ENCODE assay signal across 1 cellular context in the genomic region with DNA sequence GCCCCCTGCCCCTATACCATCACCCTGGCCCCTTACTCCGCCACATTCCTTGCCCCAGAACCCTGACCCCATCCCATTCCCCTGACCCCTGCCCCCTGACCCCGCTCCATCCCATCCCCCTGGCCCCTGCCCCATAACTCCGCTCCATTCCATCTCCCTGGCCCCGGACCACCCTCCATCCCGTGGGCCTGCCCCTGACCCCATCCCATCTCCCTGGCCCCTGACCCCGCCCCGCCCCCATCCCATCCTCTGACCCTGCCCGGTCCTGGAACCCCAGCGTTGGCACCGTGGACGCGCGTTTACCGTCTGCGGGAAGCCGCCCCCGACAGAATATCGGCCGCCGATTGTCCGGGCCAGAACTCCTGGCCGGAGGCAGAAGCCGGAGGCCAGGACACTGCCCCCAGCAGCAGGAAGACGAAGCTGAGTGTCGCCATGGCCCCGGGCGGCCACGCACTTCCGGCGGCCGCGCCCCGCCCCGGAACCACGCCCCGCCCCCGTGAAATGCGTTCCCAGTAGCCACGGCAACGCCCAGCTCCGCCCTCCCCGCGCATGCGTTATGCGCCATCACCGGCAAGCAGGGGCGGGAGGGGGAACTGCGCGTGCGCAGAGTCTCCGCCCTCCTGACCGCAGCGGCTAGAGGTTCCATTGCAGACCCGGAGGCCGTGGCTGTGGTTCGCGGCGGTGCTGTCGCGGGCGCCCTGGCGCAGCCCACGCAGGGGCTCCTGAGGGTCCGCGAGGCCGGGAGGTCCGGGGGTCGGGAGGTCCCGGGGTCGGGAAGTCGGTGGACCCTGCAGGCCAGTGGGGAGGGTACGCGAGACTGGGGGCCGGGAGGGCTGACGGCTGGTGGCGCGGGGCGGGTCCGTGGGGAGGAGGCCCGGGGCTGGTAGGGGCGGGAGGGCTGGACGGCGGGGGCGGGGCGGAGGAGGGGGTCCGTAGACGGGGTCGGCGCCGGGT.
TF ChIP-seq lines count a peak whose summit lies in the region.

A gene with protein sequence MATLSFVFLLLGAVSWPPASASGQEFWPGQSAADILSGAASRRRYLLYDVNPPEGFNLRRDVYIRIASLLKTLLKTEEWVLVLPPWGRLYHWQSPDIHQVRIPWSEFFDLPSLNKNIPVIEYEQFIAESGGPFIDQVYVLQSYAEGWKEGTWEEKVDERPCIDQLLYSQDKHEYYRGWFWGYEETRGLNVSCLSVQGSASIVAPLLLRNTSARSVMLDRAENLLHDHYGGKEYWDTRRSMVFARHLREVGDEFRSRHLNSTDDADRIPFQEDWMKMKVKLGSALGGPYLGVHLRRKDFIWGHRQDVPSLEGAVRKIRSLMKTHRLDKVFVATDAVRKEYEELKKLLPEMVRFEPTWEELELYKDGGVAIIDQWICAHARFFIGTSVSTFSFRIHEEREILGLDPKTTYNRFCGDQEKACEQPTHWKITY (minus strand): TSS at position 458 of the 954 bp plus-strand sequence. CDS start 24 bp downstream, at position 434.

TF ChIP-seq in HepG2, 621 proteins besides CTCF, POLR2A, EP300 and RAD21 (continued from another document and continues in another):
- TF ChIP-seq, protein P1, sequence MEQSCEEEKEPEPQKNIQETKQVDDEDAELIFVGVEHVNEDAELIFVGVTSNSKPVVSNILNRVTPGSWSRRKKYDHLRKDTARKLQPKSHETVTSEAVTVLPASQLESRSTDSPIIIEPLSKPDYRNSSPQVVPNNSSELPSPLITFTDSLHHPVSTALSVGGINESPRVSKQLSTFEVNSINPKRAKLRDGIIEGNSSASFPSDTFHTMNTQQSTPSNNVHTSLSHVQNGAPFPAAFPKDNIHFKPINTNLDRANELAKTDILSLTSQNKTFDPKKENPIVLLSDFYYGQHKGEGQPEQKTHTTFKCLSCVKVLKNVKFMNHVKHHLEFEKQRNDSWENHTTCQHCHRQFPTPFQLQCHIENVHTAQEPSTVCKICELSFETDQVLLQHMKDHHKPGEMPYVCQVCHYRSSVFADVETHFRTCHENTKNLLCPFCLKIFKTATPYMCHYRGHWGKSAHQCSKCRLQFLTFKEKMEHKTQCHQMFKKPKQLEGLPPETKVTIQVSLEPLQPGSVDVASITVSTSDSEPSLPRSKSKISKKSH (CRISPR knock-in tag; IDR thresholded peaks at IDR 0.05; ENCODE audit: borderline replicate concordance) = peak; percentile 60; the same call in 1 of the 2 replicates
- TF ChIP-seq, protein P2, sequence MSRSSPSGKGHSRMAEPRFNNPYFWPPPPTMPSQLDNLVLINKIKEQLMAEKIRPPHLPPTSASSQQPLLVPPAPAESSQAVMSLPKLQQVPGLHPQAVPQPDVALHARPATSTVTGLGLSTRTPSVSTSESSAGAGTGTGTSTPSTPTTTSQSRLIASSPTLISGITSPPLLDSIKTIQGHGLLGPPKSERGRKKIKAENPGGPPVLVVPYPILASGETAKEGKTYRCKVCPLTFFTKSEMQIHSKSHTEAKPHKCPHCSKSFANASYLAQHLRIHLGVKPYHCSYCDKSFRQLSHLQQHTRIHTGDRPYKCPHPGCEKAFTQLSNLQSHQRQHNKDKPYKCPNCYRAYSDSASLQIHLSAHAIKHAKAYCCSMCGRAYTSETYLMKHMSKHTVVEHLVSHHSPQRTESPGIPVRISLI (CRISPR knock-in tag; IDR thresholded peaks at IDR 0.05; ENCODE audit: borderline replicate concordance) = no peak
- no peak for TF ChIP-seq SMAD9 (CRISPR knock-in tag; IDR thresholded peaks at IDR 0.05)
- no peak for TF ChIP-seq TP53 (CRISPR knock-in tag; conservative IDR thresholded peaks at IDR 0.05)
- TF ChIP-seq ZSCAN9 (CRISPR knock-in tag; IDR thresholded peaks at IDR 0.05; ENCODE audit: borderline replicate concordance) = no peak
- 0 out of 2 replicates have a peak, but pooled peaks have one; percentile 69 for TF ChIP-seq SIN3B (IDR thresholded peaks at IDR 0.05; ENCODE audit: low read length)
- no peak for TF ChIP-seq CREB3 (CRISPR knock-in tag; IDR thresholded peaks at IDR 0.05)
- TF ChIP-seq, protein P3, sequence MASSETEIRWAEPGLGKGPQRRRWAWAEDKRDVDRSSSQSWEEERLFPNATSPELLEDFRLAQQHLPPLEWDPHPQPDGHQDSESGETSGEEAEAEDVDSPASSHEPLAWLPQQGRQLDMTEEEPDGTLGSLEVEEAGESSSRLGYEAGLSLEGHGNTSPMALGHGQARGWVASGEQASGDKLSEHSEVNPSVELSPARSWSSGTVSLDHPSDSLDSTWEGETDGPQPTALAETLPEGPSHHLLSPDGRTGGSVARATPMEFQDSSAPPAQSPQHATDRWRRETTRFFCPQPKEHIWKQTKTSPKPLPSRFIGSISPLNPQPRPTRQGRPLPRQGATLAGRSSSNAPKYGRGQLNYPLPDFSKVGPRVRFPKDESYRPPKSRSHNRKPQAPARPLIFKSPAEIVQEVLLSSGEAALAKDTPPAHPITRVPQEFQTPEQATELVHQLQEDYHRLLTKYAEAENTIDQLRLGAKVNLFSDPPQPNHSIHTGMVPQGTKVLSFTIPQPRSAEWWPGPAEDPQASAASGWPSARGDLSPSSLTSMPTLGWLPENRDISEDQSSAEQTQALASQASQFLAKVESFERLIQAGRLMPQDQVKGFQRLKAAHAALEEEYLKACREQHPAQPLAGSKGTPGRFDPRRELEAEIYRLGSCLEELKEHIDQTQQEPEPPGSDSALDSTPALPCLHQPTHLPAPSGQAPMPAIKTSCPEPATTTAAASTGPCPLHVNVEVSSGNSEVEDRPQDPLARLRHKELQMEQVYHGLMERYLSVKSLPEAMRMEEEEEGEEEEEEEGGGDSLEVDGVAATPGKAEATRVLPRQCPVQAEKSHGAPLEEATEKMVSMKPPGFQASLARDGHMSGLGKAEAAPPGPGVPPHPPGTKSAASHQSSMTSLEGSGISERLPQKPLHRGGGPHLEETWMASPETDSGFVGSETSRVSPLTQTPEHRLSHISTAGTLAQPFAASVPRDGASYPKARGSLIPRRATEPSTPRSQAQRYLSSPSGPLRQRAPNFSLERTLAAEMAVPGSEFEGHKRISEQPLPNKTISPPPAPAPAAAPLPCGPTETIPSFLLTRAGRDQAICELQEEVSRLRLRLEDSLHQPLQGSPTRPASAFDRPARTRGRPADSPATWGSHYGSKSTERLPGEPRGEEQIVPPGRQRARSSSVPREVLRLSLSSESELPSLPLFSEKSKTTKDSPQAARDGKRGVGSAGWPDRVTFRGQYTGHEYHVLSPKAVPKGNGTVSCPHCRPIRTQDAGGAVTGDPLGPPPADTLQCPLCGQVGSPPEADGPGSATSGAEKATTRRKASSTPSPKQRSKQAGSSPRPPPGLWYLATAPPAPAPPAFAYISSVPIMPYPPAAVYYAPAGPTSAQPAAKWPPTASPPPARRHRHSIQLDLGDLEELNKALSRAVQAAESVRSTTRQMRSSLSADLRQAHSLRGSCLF (CRISPR knock-in tag; IDR thresholded peaks at IDR 0.05; ENCODE audit: borderline replicate concordance) = no peak
- TF ChIP-seq PLRG1 (conservative IDR thresholded peaks at IDR 0.05) = no peak
- no peak for TF ChIP-seq ZNF33A (CRISPR knock-in tag; IDR thresholded peaks at IDR 0.05; ENCODE audit: borderline replicate concordance)
- TF ChIP-seq, protein P4, sequence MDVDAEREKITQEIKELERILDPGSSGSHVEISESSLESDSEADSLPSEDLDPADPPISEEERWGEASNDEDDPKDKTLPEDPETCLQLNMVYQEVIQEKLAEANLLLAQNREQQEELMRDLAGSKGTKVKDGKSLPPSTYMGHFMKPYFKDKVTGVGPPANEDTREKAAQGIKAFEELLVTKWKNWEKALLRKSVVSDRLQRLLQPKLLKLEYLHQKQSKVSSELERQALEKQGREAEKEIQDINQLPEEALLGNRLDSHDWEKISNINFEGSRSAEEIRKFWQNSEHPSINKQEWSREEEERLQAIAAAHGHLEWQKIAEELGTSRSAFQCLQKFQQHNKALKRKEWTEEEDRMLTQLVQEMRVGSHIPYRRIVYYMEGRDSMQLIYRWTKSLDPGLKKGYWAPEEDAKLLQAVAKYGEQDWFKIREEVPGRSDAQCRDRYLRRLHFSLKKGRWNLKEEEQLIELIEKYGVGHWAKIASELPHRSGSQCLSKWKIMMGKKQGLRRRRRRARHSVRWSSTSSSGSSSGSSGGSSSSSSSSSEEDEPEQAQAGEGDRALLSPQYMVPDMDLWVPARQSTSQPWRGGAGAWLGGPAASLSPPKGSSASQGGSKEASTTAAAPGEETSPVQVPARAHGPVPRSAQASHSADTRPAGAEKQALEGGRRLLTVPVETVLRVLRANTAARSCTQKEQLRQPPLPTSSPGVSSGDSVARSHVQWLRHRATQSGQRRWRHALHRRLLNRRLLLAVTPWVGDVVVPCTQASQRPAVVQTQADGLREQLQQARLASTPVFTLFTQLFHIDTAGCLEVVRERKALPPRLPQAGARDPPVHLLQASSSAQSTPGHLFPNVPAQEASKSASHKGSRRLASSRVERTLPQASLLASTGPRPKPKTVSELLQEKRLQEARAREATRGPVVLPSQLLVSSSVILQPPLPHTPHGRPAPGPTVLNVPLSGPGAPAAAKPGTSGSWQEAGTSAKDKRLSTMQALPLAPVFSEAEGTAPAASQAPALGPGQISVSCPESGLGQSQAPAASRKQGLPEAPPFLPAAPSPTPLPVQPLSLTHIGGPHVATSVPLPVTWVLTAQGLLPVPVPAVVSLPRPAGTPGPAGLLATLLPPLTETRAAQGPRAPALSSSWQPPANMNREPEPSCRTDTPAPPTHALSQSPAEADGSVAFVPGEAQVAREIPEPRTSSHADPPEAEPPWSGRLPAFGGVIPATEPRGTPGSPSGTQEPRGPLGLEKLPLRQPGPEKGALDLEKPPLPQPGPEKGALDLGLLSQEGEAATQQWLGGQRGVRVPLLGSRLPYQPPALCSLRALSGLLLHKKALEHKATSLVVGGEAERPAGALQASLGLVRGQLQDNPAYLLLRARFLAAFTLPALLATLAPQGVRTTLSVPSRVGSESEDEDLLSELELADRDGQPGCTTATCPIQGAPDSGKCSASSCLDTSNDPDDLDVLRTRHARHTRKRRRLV (CRISPR knock-in tag; IDR thresholded peaks at IDR 0.05) = 0 out of 2 replicates have a peak, but pooled peaks have one; percentile 42
- TF ChIP-seq POLR2AphosphoS2 (IDR thresholded peaks at IDR 0.05; ENCODE audit: low read depth, low read length) = no peak
- no peak for TF ChIP-seq JDP2 (CRISPR knock-in tag; IDR thresholded peaks at IDR 0.05; ENCODE audit: borderline replicate concordance)
- no peak for TF ChIP-seq HES4 (CRISPR knock-in tag; IDR thresholded peaks at IDR 0.05; ENCODE audit: borderline replicate concordance)
- TF ChIP-seq ZIK1 (CRISPR knock-in tag; IDR thresholded peaks at IDR 0.05; ENCODE audit: borderline replicate concordance, low read depth) = no peak
- TF ChIP-seq KDM2A (CRISPR knock-in tag; IDR thresholded peaks at IDR 0.05; ENCODE audit: borderline replicate concordance, low read depth) = peak; percentile 38; the same call in 1 of the 2 replicates
- TF ChIP-seq ZC3H13 (CRISPR knock-in tag; IDR thresholded peaks at IDR 0.05) = peak; percentile 44; the same call in 1 of the 2 replicates
- TF ChIP-seq, protein P5, sequence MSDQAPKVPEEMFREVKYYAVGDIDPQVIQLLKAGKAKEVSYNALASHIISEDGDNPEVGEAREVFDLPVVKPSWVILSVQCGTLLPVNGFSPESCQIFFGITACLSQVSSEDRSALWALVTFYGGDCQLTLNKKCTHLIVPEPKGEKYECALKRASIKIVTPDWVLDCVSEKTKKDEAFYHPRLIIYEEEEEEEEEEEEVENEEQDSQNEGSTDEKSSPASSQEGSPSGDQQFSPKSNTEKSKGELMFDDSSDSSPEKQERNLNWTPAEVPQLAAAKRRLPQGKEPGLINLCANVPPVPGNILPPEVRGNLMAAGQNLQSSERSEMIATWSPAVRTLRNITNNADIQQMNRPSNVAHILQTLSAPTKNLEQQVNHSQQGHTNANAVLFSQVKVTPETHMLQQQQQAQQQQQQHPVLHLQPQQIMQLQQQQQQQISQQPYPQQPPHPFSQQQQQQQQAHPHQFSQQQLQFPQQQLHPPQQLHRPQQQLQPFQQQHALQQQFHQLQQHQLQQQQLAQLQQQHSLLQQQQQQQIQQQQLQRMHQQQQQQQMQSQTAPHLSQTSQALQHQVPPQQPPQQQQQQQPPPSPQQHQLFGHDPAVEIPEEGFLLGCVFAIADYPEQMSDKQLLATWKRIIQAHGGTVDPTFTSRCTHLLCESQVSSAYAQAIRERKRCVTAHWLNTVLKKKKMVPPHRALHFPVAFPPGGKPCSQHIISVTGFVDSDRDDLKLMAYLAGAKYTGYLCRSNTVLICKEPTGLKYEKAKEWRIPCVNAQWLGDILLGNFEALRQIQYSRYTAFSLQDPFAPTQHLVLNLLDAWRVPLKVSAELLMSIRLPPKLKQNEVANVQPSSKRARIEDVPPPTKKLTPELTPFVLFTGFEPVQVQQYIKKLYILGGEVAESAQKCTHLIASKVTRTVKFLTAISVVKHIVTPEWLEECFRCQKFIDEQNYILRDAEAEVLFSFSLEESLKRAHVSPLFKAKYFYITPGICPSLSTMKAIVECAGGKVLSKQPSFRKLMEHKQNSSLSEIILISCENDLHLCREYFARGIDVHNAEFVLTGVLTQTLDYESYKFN (CRISPR knock-in tag; conservative IDR thresholded peaks at IDR 0.05) = no peak
- no peak for TF ChIP-seq ZNF253 (CRISPR knock-in tag; IDR thresholded peaks at IDR 0.05; ENCODE audit: borderline replicate concordance)
- no peak for TF ChIP-seq CBX5 (CRISPR knock-in tag; IDR thresholded peaks at IDR 0.05; ENCODE audit: borderline replicate concordance)
- no peak for TF ChIP-seq ZBTB46 (CRISPR knock-in tag; IDR thresholded peaks at IDR 0.05; ENCODE audit: borderline replicate concordance)
- 0 out of 2 replicates have a peak, but pooled peaks have one; percentile 26 for TF ChIP-seq MXD3 (CRISPR knock-in tag; IDR thresholded peaks at IDR 0.05)
- TF ChIP-seq HNRNPL (IDR thresholded peaks at IDR 0.05; ENCODE audit: low read depth, low read length) = no peak
- no peak for TF ChIP-seq FOXJ3 (CRISPR knock-in tag; IDR thresholded peaks at IDR 0.05; ENCODE audit: borderline replicate concordance)
- TF ChIP-seq, protein P6, sequence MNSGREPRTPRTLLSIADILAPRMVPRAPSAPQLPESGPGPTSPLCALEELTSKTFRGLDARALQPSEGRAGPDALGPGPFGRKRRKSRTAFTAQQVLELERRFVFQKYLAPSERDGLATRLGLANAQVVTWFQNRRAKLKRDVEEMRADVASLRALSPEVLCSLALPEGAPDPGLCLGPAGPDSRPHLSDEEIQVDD (CRISPR knock-in tag; IDR thresholded peaks at IDR 0.05; ENCODE audit: borderline replicate concordance) = peak; percentile 7; the same call in 1 of the 2 replicates
